8 cellular contexts compared by ENCODE assay signal in genomic region chr1:233294991-233295774, GRCh38. TPM values are rescaled to one million over a fixed set of nuclear protein-coding genes. Genes with fewer than 3 reads are reported as not detected.
DNase-seq lines count a peak whose midpoint lies in the region; ATAC-seq and TF ChIP-seq lines count a peak whose summit lies in the region.

Gene PCNX2 (minus strand): TSS chr1:233295725. CDS start chr1:233295478, 247 bp downstream.

- intact Hi-C loops in esophagus muscularis mucosa (cut with DNase I) = no loop called here
- intact Hi-C loops in natural killer cell (cut with micrococcal nuclease) = no loop called here

- peak within 1 kb of the TSS; percentile 65 for H3K27ac ChIP-seq in CD4-positive, CD25-positive, alpha-beta regulatory T cell (ENCODE audit: insufficient read depth, low read length, poor library complexity, severe bottlenecking)
- H3K27ac ChIP-seq in esophagus muscularis mucosa (replicated peaks in 1 of 4) = peak within 1 kb of the TSS; percentile 60 to 74 (median 71)

- H3K4me3 ChIP-seq in CD4-positive, CD25-positive, alpha-beta regulatory T cell (ENCODE audit: low read depth, low read length) = peak within 1 kb of the TSS; percentile 77
- H3K4me3 ChIP-seq in esophagus muscularis mucosa = peak within 1 kb of the TSS; percentile 62 to 91 (median 74)

- TF ChIP-seq CTCF in esophagus muscularis mucosa (IDR thresholded peaks at IDR 0.05) (no peak), natural killer cell (IDR thresholded peaks at IDR 0.05) (no peak)

- H3K27me3 ChIP-seq in CD4-positive, CD25-positive, alpha-beta regulatory T cell (ENCODE audit: control insufficient read depth, insufficient read depth, low read length) = no peaks in the 10 kb centered on the region
- peaks cover 0 to 7% (median 0%) of the 10 kb centered on the region in 4 donors for H3K27me3 ChIP-seq in esophagus muscularis mucosa

- H3K4me1 ChIP-seq in CD4-positive, CD25-positive, alpha-beta regulatory T cell (ENCODE audit: control insufficient read depth, insufficient read depth, low read length, poor library complexity, severe bottlenecking) = peaks cover 21% of the 10 kb centered on the region
- peaks cover 5 to 16% (median 15%) of the 10 kb centered on the region in 4 donors for H3K4me1 ChIP-seq in esophagus muscularis mucosa

- peak; percentile 39 to 70 (median 56) for DNase-seq in CD4-positive, CD25-positive, alpha-beta regulatory T cell
- DNase-seq in NOMO-1 treated with DMSO at 0.1 percent for 48 hours (lab: John Stamatoyannopoulos, UW; ENCODE audit: unreplicated experiment) = peak; percentile 63
- DNase-seq in activated T-cell treated with anti-CD3 and anti-CD28 coated beads for 48 hours (ENCODE audit: low read depth) = peak; percentile 54
- DNase-seq in esophagus muscularis mucosa (ENCODE audit: extremely low spot score) = no peak
- peak; percentile 26 for DNase-seq in natural killer cell
- peak; percentile 46 for DNase-seq in stimulated activated naive CD8-positive, alpha-beta T cell treated with anti-CD3 and anti-CD28 coated beads, Interleukin-15, Interleukin-2, amounts not matched to agents 100 U/mL and 50 U/mL, for 24 hours

- H3K36me3 Mint-ChIP-seq in CD4-positive, CD25-positive, alpha-beta regulatory T cell = no peaks in the 10 kb centered on the region
- H3K36me3 Mint-ChIP-seq in natural killer cell = no peaks in the 10 kb centered on the region

- peak within 1 kb of the TSS in 3 of 4 donors; percentile 88 to 98 (median 95) for H3K4me3 Mint-ChIP-seq in CD4-positive, CD25-positive, alpha-beta regulatory T cell
- peak within 1 kb of the TSS; percentile 93 for H3K4me3 Mint-ChIP-seq in natural killer cell

- H3K27me3 Mint-ChIP-seq in CD4-positive, CD25-positive, alpha-beta regulatory T cell = no peaks in the 10 kb centered on the region
- no peaks in the 10 kb centered on the region for H3K27me3 Mint-ChIP-seq in natural killer cell (ENCODE audit: low read depth in 2 of 2)

- H3K27ac Mint-ChIP-seq in CD4-positive, CD25-positive, alpha-beta regulatory T cell = peak within 1 kb of the TSS; percentile 87 to 94 (median 91)
- peak within 1 kb of the TSS; percentile 21 to 65 for H3K27ac Mint-ChIP-seq in natural killer cell

- H3K36me3 ChIP-seq in CD4-positive, CD25-positive, alpha-beta regulatory T cell (ENCODE audit: control insufficient read depth, insufficient read depth, low read length) = no peaks in the 10 kb centered on the region
- H3K36me3 ChIP-seq in esophagus muscularis mucosa = no peaks in the 10 kb centered on the region

- ATAC-seq in CD4-positive, CD25-positive, alpha-beta regulatory T cell (ENCODE audit: low read depth in 2 of 2) = peak; percentile 86 to 88
- ATAC-seq in GM19395 (IDR thresholded peaks at IDR 0.05; ENCODE audit: unreplicated experiment) (peak; percentile 95), HG03521 (IDR thresholded peaks at IDR 0.05; ENCODE audit: unreplicated experiment) (peak; percentile 88), natural killer cell (peak; percentile 82 to 84 (median 83))
- ATAC-seq in stimulated activated naive CD8-positive, alpha-beta T cell treated with anti-CD3 and anti-CD28 coated beads, Interleukin-15, Interleukin-2, amounts not matched to agents 100 U/mL and 50 U/mL, for 24 hours = peak; percentile 94

- TF ChIP-seq EP300 in esophagus muscularis mucosa (IDR thresholded peaks at IDR 0.05) = no peak

- no peaks in the 10 kb centered on the region for H3K9me3 Mint-ChIP-seq in CD4-positive, CD25-positive, alpha-beta regulatory T cell
- H3K9me3 Mint-ChIP-seq in natural killer cell = no peaks in the 10 kb centered on the region

- 3% methylated on average over 21 of the region's 57 CpGs for WGBS in esophagus muscularis mucosa

- TF ChIP-seq POLR2A in esophagus muscularis mucosa (IDR thresholded peaks at IDR 0.05; ENCODE audit: low read depth) = no peak

- H3K9me3 ChIP-seq in CD4-positive, CD25-positive, alpha-beta regulatory T cell (ENCODE audit: control insufficient read depth in 2 of 2, low read length in 2 of 2) = no peaks in the 10 kb centered on the region
- no peaks in the 10 kb centered on the region for H3K9me3 ChIP-seq in esophagus muscularis mucosa

- peaks cover 23 to 32% (median 28%) of the 10 kb centered on the region in 4 donors for H3K4me1 Mint-ChIP-seq in CD4-positive, CD25-positive, alpha-beta regulatory T cell
- peaks cover 14 to 22% of the 10 kb centered on the region in 2 donors for H3K4me1 Mint-ChIP-seq in natural killer cell

RNA-seq across cellular contexts. Expression of gene PCNX2, which starts in this region (rescaled TPM):
- 42.3 TPM for total RNA-seq in CD4-positive, CD25-positive, alpha-beta regulatory T cell
- polyA plus RNA-seq in CD4-positive, CD25-positive, alpha-beta regulatory T cell = 1 to 10 TPM; 1.6 to 4.2 (median 2.4) TPM
- 10 to 100 TPM in 1 of 4 donors, 1 to 10 TPM in 3; 5.7 to 23.3 (median 7.9) TPM for total RNA-seq in esophagus muscularis mucosa
- 10 to 100 TPM; 12.9 to 25.8 (median 16.0) TPM for total RNA-seq in natural killer cell
